9 cellular contexts compared by ENCODE assay signal in the genomic region with DNA sequence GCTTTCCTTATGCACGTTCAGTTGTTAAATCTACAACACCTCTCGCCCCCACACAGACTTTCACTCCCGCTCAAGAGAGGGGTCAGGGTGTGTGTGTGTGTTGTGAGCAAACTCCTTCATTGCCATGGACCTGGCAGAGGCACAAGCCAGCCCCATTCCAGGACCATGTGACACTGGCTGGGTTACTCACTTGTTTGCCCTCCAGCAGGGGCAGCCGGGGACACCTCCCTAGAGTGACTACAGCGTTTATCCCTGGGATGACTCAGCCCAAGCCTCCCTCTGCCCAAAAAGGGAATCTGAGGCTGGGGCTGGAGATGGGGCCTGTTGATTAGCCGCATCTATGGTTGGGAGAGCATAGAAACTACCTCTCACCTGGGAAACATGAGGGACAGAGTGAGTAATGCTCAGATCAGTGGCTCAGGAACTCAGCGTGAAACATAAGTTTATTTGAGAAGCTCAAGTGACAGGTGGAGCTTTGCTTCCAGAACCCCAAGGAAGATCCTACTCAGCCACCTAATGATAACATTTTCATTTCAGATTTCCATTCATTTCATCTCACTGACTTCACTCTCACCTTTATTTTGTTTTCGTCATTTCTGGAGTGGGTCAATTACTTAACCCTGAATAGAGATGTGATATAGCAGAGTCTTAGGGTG.
DNase-seq lines count a peak whose midpoint lies in the region; ATAC-seq and TF ChIP-seq lines count a peak whose summit lies in the region.
"Had no signal": no experiment of that assay in that cellular context is flagged by ENCODE, and none has a peak within 500 bp of the region (broad histone marks: within the 10 kb centered on the region; RNA-seq: fewer than 3 reads in every experiment).

No MANE protein-coding gene starts in this region.

- H3F3A ChIP-seq in PC-3 (ENCODE audit: low read length, unreplicated experiment) = peaks cover 5% of the 10 kb centered on the region

- H3K27me3 Mint-ChIP-seq in activated naive CD8-positive, alpha-beta T cell treated with anti-CD3 and anti-CD28 coated beads for 36 hours = peaks cover 24% of the 10 kb centered on the region
- H3K27me3 Mint-ChIP-seq in activated naive CD4-positive, alpha-beta T cell treated with anti-CD3 and anti-CD28 coated beads for 36 hours (ENCODE audit: low read depth) = peaks cover 16% of the 10 kb centered on the region

- peak overlapping the region; percentile 69 for H3K4me2 ChIP-seq in PC-3 (ENCODE audit: low read length)

- DNase-seq in DMS 273 treated with DMSO at 0.1 percent for 48 hours (lab: John Stamatoyannopoulos, UW) = peak; percentile 32
- DNase-seq in PC-3 = peak; percentile 100
- peak; percentile 86 for DNase-seq in fibroblast of peridontal ligament (ENCODE audit: extremely low read depth)
- DNase-seq in posterior vena cava (ENCODE audit: low spot score) = peak; percentile 88
- no peak for DNase-seq in activated naive CD8-positive, alpha-beta T cell treated with anti-CD3 and anti-CD28 coated beads for 36 hours
- DNase-seq in activated naive CD4-positive, alpha-beta T cell treated with anti-CD3 and anti-CD28 coated beads for 36 hours = no peak
- no peak for DNase-seq in NOMO-1 treated with dmso at 0.1 percent for 144 hours (lab: John Stamatoyannopoulos, UW; ENCODE audit: unreplicated experiment)

- peak overlapping the region; percentile 25; the same call in 1 of the 2 replicates for H2AFZ ChIP-seq in PC-3 (ENCODE audit: low read length)

- H3K27me3 ChIP-seq in PC-3 (ENCODE audit: low read length) = no peaks in the 10 kb centered on the region
- H3K27me3 ChIP-seq: ovary had no signal

- H3K27ac ChIP-seq in PC-3 (ENCODE audit: low read length) = peak overlapping the region; percentile 72
- H3K27ac ChIP-seq: ovary had no signal

- H3K4me1 ChIP-seq in PC-3 (ENCODE audit: insufficient read depth, low read length) = peaks cover 34% of the 10 kb centered on the region

- POLR2A ChIA-PET in PC-3 (lab: Charles Lee; ENCODE audit: unreplicated experiment) = interaction anchor here (0.6 kb wide), 1 partner anchor 569 kb away, joined by 3 read pairs; no protein-coding TSS in a partner anchor

- no peak; the same call in 1 of the 2 replicates for TF ChIP-seq CTCF in PC-3 (conservative IDR thresholded peaks at IDR 0.05; ENCODE audit: low read depth, low read length)

- ATAC-seq in PC-3 (peak; percentile 96), HG02973 (IDR thresholded peaks at IDR 0.05; ENCODE audit: unreplicated experiment) (no peak)

- H3K9ac ChIP-seq in PC-3 (ENCODE audit: low read length) = peak overlapping the region; percentile 24

- peak overlapping the region; percentile 38 for H3K4me3 ChIP-seq in PC-3 (ENCODE audit: low read length)
- H3K4me3 ChIP-seq: ovary had no signal

- no peaks in the 10 kb centered on the region for H3K9me3 Mint-ChIP-seq in activated naive CD8-positive, alpha-beta T cell treated with anti-CD3 and anti-CD28 coated beads for 36 hours
- H3K9me3 Mint-ChIP-seq in activated naive CD4-positive, alpha-beta T cell treated with anti-CD3 and anti-CD28 coated beads for 36 hours = no peaks in the 10 kb centered on the region

- H3K27ac Mint-ChIP-seq in activated naive CD8-positive, alpha-beta T cell treated with anti-CD3 and anti-CD28 coated beads for 36 hours = no peak overlapping the region
- no peak overlapping the region for H3K27ac Mint-ChIP-seq in activated naive CD4-positive, alpha-beta T cell treated with anti-CD3 and anti-CD28 coated beads for 36 hours

- intact Hi-C loops in PC-3 (cut with micrococcal nuclease) (loop anchor here (1.0 to 10.0 kb wide), 12 partner anchors 18 to 568 kb away; a partner anchor contains a TSS), posterior vena cava (cut with DNase I) (no loop called here)
- intact Hi-C loops in activated naive CD4-positive, alpha-beta T cell treated with anti-CD3 and anti-CD28 coated beads for 36 hours (cut with micrococcal nuclease) = no loop called here

- no peaks in the 10 kb centered on the region for H3K9me2 ChIP-seq in PC-3 (replicated peaks; ENCODE audit: low read length)

- no peaks in the 10 kb centered on the region for H3K9me3 ChIP-seq in PC-3 (ENCODE audit: low read length)
- H3K9me3 ChIP-seq: ovary had no signal

- peaks cover 7% of the 10 kb centered on the region for H3K4me1 Mint-ChIP-seq in activated naive CD8-positive, alpha-beta T cell treated with anti-CD3 and anti-CD28 coated beads for 36 hours
- H3K4me1 Mint-ChIP-seq in activated naive CD4-positive, alpha-beta T cell treated with anti-CD3 and anti-CD28 coated beads for 36 hours (ENCODE audit: low read depth) = peaks cover 4% of the 10 kb centered on the region

- no peaks in the 10 kb centered on the region for H3K36me3 Mint-ChIP-seq in activated naive CD8-positive, alpha-beta T cell treated with anti-CD3 and anti-CD28 coated beads for 36 hours
- H3K36me3 Mint-ChIP-seq in activated naive CD4-positive, alpha-beta T cell treated with anti-CD3 and anti-CD28 coated beads for 36 hours (ENCODE audit: low read depth) = no peaks in the 10 kb centered on the region

- no peak overlapping the region for H3K4me3 Mint-ChIP-seq in activated naive CD8-positive, alpha-beta T cell treated with anti-CD3 and anti-CD28 coated beads for 36 hours
- H3K4me3 Mint-ChIP-seq in activated naive CD4-positive, alpha-beta T cell treated with anti-CD3 and anti-CD28 coated beads for 36 hours = no peak overlapping the region

- H3K79me2 ChIP-seq in PC-3 (ENCODE audit: low read length) = no peaks in the 10 kb centered on the region

- BruUV-seq in PC-3 (replicated peaks; lab: Mats Ljungman, UMichigan) = no TSS peak

- H3K36me3 ChIP-seq in PC-3 (ENCODE audit: low read depth, low read length) = no peaks in the 10 kb centered on the region
- H3K36me3 ChIP-seq: ovary had no signal

- H4K20me1 ChIP-seq in PC-3 (ENCODE audit: low read length) = no peaks in the 10 kb centered on the region

- CTCF ChIA-PET in PC-3 (lab: Charles Lee) = interaction anchor here (0.6 to 1.9 kb wide), 9 partner anchors 28 to 568 kb away, joined by 3 to 9 read pairs (median 4); a partner anchor contains a TSS
- CTCF ChIA-PET in activated naive CD4-positive, alpha-beta T cell treated with anti-CD3 and anti-CD28 coated beads for 36 hours (lab: Charles Lee) = interaction anchor here (0.5 to 0.7 kb wide), 2 partner anchors 98 to 452 kb away, joined by 3 read pairs; no protein-coding TSS in a partner anchor

Comparison
In these comparisons a context has a peak if more than half of its experiments do, and no peak if none do; other contexts are left out.
1. DNase-seq: peak in DMS 273 treated with DMSO at 0.1 percent for 48 hours (single experiment), PC-3 (single experiment), fibroblast of peridontal ligament (single experiment) and posterior vena cava (single experiment); none in activated naive CD8-positive, alpha-beta T cell treated with anti-CD3 and anti-CD28 coated beads for 36 hours (single experiment), activated naive CD4-positive, alpha-beta T cell treated with anti-CD3 and anti-CD28 coated beads for 36 hours (single experiment) and NOMO-1 treated with dmso at 0.1 percent for 144 hours (single experiment).